In genomic region chr3:58058654-58059263, GRCh38 we compare ENCODE assay signal across 12 cellular contexts. TPM values are rescaled to one million over a fixed set of nuclear protein-coding genes. Genes with fewer than 3 reads are reported as not detected.
DNase-seq lines count a peak whose midpoint lies in the region; ATAC-seq and TF ChIP-seq lines count a peak whose summit lies in the region.
"Had no signal": no experiment of that assay in that cellular context is flagged by ENCODE, and none has a peak within 500 bp of the region (broad histone marks: within the 10 kb centered on the region; RNA-seq: fewer than 3 reads in every experiment).

No MANE protein-coding gene starts in this region.

- H3K9me3 ChIP-seq in left ventricle myocardium inferior (replicated peaks) (no peaks in the 10 kb centered on the region), vagina (no peaks in the 10 kb centered on the region)
- H3K9me3 ChIP-seq: upper lobe of left lung had no signal

- peaks cover 60% of the 10 kb centered on the region for H3K4me1 ChIP-seq in left ventricle myocardium inferior
- H3K4me1 ChIP-seq in vagina = peaks cover 47% of the 10 kb centered on the region

- DNase-seq in left ventricle myocardium inferior = no peak
- DNase-seq in cardiac septum (ENCODE audit: low spot score) = no peak
- DNase-seq in brain microvascular endothelial cell = no peak
- no peak for DNase-seq in mesothelial cell of epicardium (ENCODE audit: low spot score in 2 of 2, unreplicated experiment in 2 of 2)
- no peak for DNase-seq in vagina (ENCODE audit: extremely low spot score in 2 of 2)
- no peak for DNase-seq in hippocampal formation (lab: John Stamatoyannopoulos, UW)
- no peak for DNase-seq in NCI-H510A (lab: John Stamatoyannopoulos, UW)
- DNase-seq: activated naive CD8-positive, alpha-beta T cell treated with anti-CD3 and anti-CD28 coated beads, Interleukin-2, amount 10 ng/mL, durations not matched to agents 7 days and 5 days; NCI-H1092; stimulated activated CD4-positive, alpha-beta T cell treated with anti-CD3 and anti-CD28 coated beads, Interleukin-2, amount 100 ng/mL, for 48 hours; upper lobe of left lung had no signal

- H3K27me3 ChIP-seq in left ventricle myocardium inferior (ENCODE audit: low read depth) (no peaks in the 10 kb centered on the region), brain microvascular endothelial cell (replicated peaks) (no peaks in the 10 kb centered on the region), vagina (no peaks in the 10 kb centered on the region)
- H3K27me3 ChIP-seq: upper lobe of left lung had no signal

- TF ChIP-seq CTCF in left ventricle myocardium inferior (IDR thresholded peaks at IDR 0.05; ENCODE audit: borderline replicate concordance) = no peak
- no peak for TF ChIP-seq CTCF in brain microvascular endothelial cell (IDR thresholded peaks at IDR 0.05; ENCODE audit: low read depth, low read length, missing control alignments)
- TF ChIP-seq CTCF in mesothelial cell of epicardium (IDR thresholded peaks at IDR 0.05; ENCODE audit: unreplicated experiment) = no peak
- no peak for TF ChIP-seq CTCF in vagina (IDR thresholded peaks at IDR 0.05)

- no peak overlapping the region for H3K4me3 Mint-ChIP-seq in mesothelial cell of epicardium
- H3K4me3 Mint-ChIP-seq: activated naive CD8-positive, alpha-beta T cell treated with anti-CD3 and anti-CD28 coated beads, Interleukin-2, amount 10 ng/mL, durations not matched to agents 7 days and 5 days had no signal

- TF ChIP-seq POLR2A in vagina (IDR thresholded peaks at IDR 0.05) = no peak

- no peaks in the 10 kb centered on the region for H3K36me3 Mint-ChIP-seq in mesothelial cell of epicardium
- H3K36me3 Mint-ChIP-seq: activated naive CD8-positive, alpha-beta T cell treated with anti-CD3 and anti-CD28 coated beads, Interleukin-2, amount 10 ng/mL, durations not matched to agents 7 days and 5 days had no signal

- intact Hi-C loops in left ventricle myocardium inferior (cut with micrococcal nuclease) (no loop called here), cardiac septum (cut with DNase I) (no loop called here), vagina (cut with DNase I) (no loop called here)

- H3K4me1 Mint-ChIP-seq in mesothelial cell of epicardium = peaks cover 47% of the 10 kb centered on the region

- no peaks in the 10 kb centered on the region for H3K9me3 Mint-ChIP-seq in mesothelial cell of epicardium
- H3K9me3 Mint-ChIP-seq: activated naive CD8-positive, alpha-beta T cell treated with anti-CD3 and anti-CD28 coated beads, Interleukin-2, amount 10 ng/mL, durations not matched to agents 7 days and 5 days had no signal

- peak overlapping the region; percentile 93 for H3K27ac Mint-ChIP-seq in mesothelial cell of epicardium
- H3K27ac Mint-ChIP-seq: activated naive CD8-positive, alpha-beta T cell treated with anti-CD3 and anti-CD28 coated beads, Interleukin-2, amount 10 ng/mL, durations not matched to agents 7 days and 5 days had no signal

- in situ Hi-C loops in brain microvascular endothelial cell (cut with HindIII; ENCODE audit: low pct_ligation_motif_present, low sequenced_read_pairs) = no loop called here

- H3K36me3 ChIP-seq in left ventricle myocardium inferior = no peaks in the 10 kb centered on the region
- H3K36me3 ChIP-seq in brain microvascular endothelial cell (replicated peaks) = peaks cover 9% of the 10 kb centered on the region
- no peaks in the 10 kb centered on the region for H3K36me3 ChIP-seq in vagina
- H3K36me3 ChIP-seq: upper lobe of left lung had no signal

- H3K27ac ChIP-seq in left ventricle myocardium inferior (replicated peaks) (peak overlapping the region; percentile 57), brain microvascular endothelial cell (peak overlapping the region; percentile 76), vagina (peak overlapping the region; percentile 63)

- no peak for ATAC-seq in GM19395 (IDR thresholded peaks at IDR 0.05; ENCODE audit: unreplicated experiment)

- H3K4me3 ChIP-seq in left ventricle myocardium inferior = no peak overlapping the region
- H3K4me3 ChIP-seq in brain microvascular endothelial cell (ENCODE audit: low read depth, low read length) = no peak overlapping the region
- no peak overlapping the region for H3K4me3 ChIP-seq in vagina
- H3K4me3 ChIP-seq: upper lobe of left lung had no signal

- no peaks in the 10 kb centered on the region for H3K27me3 Mint-ChIP-seq in mesothelial cell of epicardium (ENCODE audit: low read depth)
- H3K27me3 Mint-ChIP-seq: activated naive CD8-positive, alpha-beta T cell treated with anti-CD3 and anti-CD28 coated beads, Interleukin-2, amount 10 ng/mL, durations not matched to agents 7 days and 5 days had no signal

RNA-seq across cellular contexts. Expression of gene FLNB, which starts 50.5 kb away (rescaled TPM):
- total RNA-seq in left ventricle myocardium inferior = 34.8 TPM
- total RNA-seq in cardiac septum = 58.1 TPM
- 173 to 190 TPM (median 177 TPM) in 3 replicates for total RNA-seq in mesothelial cell of epicardium
- total RNA-seq in vagina = 147 TPM
